Comparison of ENCODE assay signal across 11 cellular contexts in the genomic region with DNA sequence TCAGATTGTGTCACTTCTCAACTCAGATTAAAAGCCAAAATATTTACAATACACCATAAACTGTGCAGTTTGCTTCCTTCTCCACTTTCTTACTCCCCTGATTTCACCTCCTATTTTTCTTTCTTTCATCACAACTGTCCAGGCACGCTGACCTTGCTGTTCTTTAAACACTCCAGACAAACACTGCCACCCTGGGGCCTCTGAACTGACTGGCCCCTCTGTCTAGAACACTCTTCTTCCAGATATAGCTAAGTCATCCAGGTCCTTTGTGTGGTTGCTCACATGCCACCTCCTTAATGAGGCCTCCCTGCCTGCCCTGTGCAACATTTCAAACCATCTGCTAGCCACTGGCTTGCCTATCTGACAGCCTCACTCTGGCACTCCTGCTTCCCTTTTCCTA. TPM values are rescaled to one million over a fixed set of nuclear protein-coding genes. Genes with fewer than 3 reads are reported as not detected.
A peak's percentile ranks its signal among the peaks of the same experiment; 100 is the strongest.
DNase-seq lines count a peak whose midpoint lies in the region; ATAC-seq, FAIRE-seq and TF ChIP-seq lines count a peak whose summit lies in the region.
"Had no signal": no experiment of that assay in that cellular context is flagged by ENCODE, and none has a peak within 500 bp of the region (broad histone marks: within the 10 kb centered on the region; RNA-seq: fewer than 3 reads in every experiment).

No MANE protein-coding gene starts in this region.

- H3K27me3 Mint-ChIP-seq in neural crest cell (ENCODE audit: low read depth), result no peaks in the 10 kb centered on the region
- H3K27me3 Mint-ChIP-seq in CD4-positive, alpha-beta memory T cell, result no peaks in the 10 kb centered on the region
- H3K27me3 Mint-ChIP-seq: activated B cell treated with CpG ODN at 0.5 μM for 24 hours; activated naive CD8-positive, alpha-beta T cell treated with anti-CD3 and anti-CD28 coated beads, Interleukin-2, amount 10 ng/mL, durations not matched to agents 7 days and 5 days had no signal

- peak overlapping the region; percentile 37 for H3K27ac Mint-ChIP-seq in neural crest cell (ENCODE audit: unreplicated experiment)
- H3K27ac Mint-ChIP-seq in CD4-positive, alpha-beta memory T cell, result no peak overlapping the region
- H3K27ac Mint-ChIP-seq: activated B cell treated with CpG ODN at 0.5 μM for 24 hours; activated naive CD8-positive, alpha-beta T cell treated with anti-CD3 and anti-CD28 coated beads, Interleukin-2, amount 10 ng/mL, durations not matched to agents 7 days and 5 days had no signal

- no peak for FAIRE-seq in HTR-8/SVneo (lab: Jason Lieb, UNC)
- FAIRE-seq: endothelial cell of umbilical vein had no signal

- peaks cover 11% of the 10 kb centered on the region for H3K9me3 Mint-ChIP-seq in neural crest cell
- H3K9me3 Mint-ChIP-seq in CD4-positive, alpha-beta memory T cell, result peaks cover 0 to 8% (median 1%) of the 10 kb centered on the region in 8 donors

- CTCF ChIA-PET in CD4-positive, alpha-beta memory T cell (lab: Charles Lee; ENCODE audit: partially characterized antibody), result no interaction called here

- no peak for ATAC-seq in HG03045 (IDR thresholded peaks at IDR 0.05; ENCODE audit: unreplicated experiment)

- H3K4me1 Mint-ChIP-seq in neural crest cell, result peaks cover 10% of the 10 kb centered on the region
- H3K4me1 Mint-ChIP-seq in CD4-positive, alpha-beta memory T cell, result peaks cover 0 to 3% (median 0%) of the 10 kb centered on the region in 4 donors
- H3K4me1 Mint-ChIP-seq: activated B cell treated with CpG ODN at 0.5 μM for 24 hours; activated naive CD8-positive, alpha-beta T cell treated with anti-CD3 and anti-CD28 coated beads, Interleukin-2, amount 10 ng/mL, durations not matched to agents 7 days and 5 days had no signal

- no peaks in the 10 kb centered on the region for H3K36me3 ChIP-seq in CD4-positive, alpha-beta memory T cell (ENCODE audit: insufficient read depth, low read length)

- intact Hi-C loops in CD4-positive, alpha-beta memory T cell (cut with micrococcal nuclease), result no loop called here

- POLR2A ChIA-PET in CD4-positive, alpha-beta memory T cell (lab: Charles Lee; ENCODE audit: partially characterized antibody), result no interaction called here

- no peaks in the 10 kb centered on the region for H3K9me3 ChIP-seq in CD4-positive, alpha-beta memory T cell (ENCODE audit: control insufficient read depth in 1 of 2, low read length in 2 of 2)

- H3K4me3 ChIP-seq in HL-60 (replicated peaks; ENCODE audit: insufficient read depth, low read length), result no peak overlapping the region
- no peak overlapping the region for H3K4me3 ChIP-seq in CD4-positive, alpha-beta memory T cell (ENCODE audit: low read length in 2 of 2)

- no peaks in the 10 kb centered on the region for H3K4me1 ChIP-seq in CD4-positive, alpha-beta memory T cell (ENCODE audit: insufficient read depth, low read length)

- H3K27ac ChIP-seq in HL-60 (replicated peaks), result peak overlapping the region; percentile 67
- H3K27ac ChIP-seq in CD4-positive, alpha-beta memory T cell (ENCODE audit: low read depth, low read length), result no peak overlapping the region

- TF ChIP-seq CTCF in HL-60 (IDR thresholded peaks at IDR 0.05; ENCODE audit: insufficient read depth, low read length), result no peak
- TF ChIP-seq CTCF in neural crest cell (conservative IDR thresholded peaks at IDR 0.05), result no peak

- DNase-seq in HL-60 (ENCODE audit: low read depth in 1 of 2, low spot score in 1 of 2) (peak; percentile 13 to 86), NCI-H69 (lab: John Stamatoyannopoulos, UW) (peak; percentile 96), cerebellum (ENCODE audit: low spot score) (peak; percentile 46), neural crest cell (ENCODE audit: low read depth, low spot score) (peak; percentile 2), HTR-8/SVneo (ENCODE audit: insufficient read length, low spot score) (no peak)
- DNase-seq in CD4-positive, alpha-beta memory T cell, result no peak
- no peak for DNase-seq in central memory CD4-positive, alpha-beta T cell
- DNase-seq: activated B cell treated with CpG ODN at 0.5 μM for 24 hours; activated naive CD8-positive, alpha-beta T cell treated with anti-CD3 and anti-CD28 coated beads, Interleukin-2, amount 10 ng/mL, durations not matched to agents 7 days and 5 days had no signal

- H3K4me3 Mint-ChIP-seq in neural crest cell, result no peak overlapping the region
- no peak overlapping the region for H3K4me3 Mint-ChIP-seq in CD4-positive, alpha-beta memory T cell
- H3K4me3 Mint-ChIP-seq: activated B cell treated with CpG ODN at 0.5 μM for 24 hours; activated naive CD8-positive, alpha-beta T cell treated with anti-CD3 and anti-CD28 coated beads, Interleukin-2, amount 10 ng/mL, durations not matched to agents 7 days and 5 days had no signal

- peaks cover 15% of the 10 kb centered on the region for H3K36me3 Mint-ChIP-seq in neural crest cell (ENCODE audit: low read depth)
- peaks cover 17 to 43% of the 10 kb centered on the region in 2 donors for H3K36me3 Mint-ChIP-seq in CD4-positive, alpha-beta memory T cell

- no peaks in the 10 kb centered on the region for H3K27me3 ChIP-seq in HL-60 (ENCODE audit: insufficient read depth, poor library complexity, severe bottlenecking)
- H3K27me3 ChIP-seq in CD4-positive, alpha-beta memory T cell (ENCODE audit: insufficient read depth, low read length), result no peaks in the 10 kb centered on the region

RNA-seq across cellular contexts. Expression of a gene that starts 46.6 kb away (rescaled TPM):
- total RNA-seq in cerebellum (11.3 TPM), neural crest cell (5.9 and 10.4 TPM in 2 replicates)
- total RNA-seq in CD4-positive, alpha-beta memory T cell, result 1 to 10 TPM; 7.5 to 7.9 TPM
- polyA plus RNA-seq in CD4-positive, alpha-beta memory T cell, result 10 to 100 TPM in 1 of 2 donors, 1 to 10 TPM in 1; 7.3 to 10.5 TPM

Comparison
In these comparisons a context has a peak if more than half of its experiments do, and no peak if none do; other contexts are left out.
1. DNase-seq: peak in HL-60 (2 of 2), NCI-H69 (single experiment), cerebellum (single experiment) and neural crest cell (single experiment); none in CD4-positive, alpha-beta memory T cell (0 of 5), HTR-8/SVneo (single experiment) and central memory CD4-positive, alpha-beta T cell (single experiment).